1 cellular context compared by ENCODE assay signal in the genomic region with DNA sequence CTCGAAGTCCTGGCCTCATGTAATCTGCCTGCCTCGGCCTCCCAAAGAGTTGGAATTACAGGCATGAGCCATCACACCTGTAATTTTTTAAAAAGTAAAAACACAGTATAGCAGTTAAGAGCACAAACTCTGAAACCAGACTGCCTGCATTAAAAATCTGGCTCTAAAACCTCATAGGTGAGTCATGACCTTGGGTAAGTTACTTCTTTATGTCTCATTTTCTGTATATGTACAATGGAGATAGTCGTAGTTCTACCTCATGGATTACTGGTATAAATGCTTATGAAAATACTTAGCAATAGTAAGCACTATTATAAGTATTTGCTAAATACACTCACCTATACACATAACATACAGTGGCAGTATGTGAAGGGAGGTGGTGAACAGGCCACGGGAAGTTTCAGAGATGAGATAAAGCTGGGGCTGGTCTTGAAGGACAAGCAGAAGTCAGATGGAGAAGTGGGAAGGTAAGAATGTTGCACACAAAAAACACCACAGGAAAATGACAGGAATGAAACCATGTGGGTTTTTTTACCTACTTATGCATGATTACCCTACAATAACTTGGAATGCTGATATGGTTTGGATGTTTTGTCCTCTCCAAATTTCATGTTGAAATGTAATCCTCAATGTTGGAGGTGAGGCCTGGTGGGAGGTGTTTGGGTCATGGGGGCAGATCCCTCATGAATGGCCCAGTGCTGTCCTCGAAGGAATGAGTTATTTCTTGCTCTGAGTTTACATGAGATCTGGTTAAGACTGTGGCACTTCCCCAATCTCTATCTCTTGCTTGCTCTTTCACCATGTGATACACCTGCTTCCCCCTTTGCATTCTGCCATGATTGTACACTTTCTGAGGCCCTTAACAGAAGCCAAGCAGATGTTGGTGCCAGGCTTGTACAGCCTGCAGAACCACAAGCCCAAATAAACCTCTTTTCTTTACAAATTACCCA.
TF ChIP-seq lines count a peak whose summit lies in the region.

No MANE protein-coding gene starts in this region.

TF ChIP-seq in K562, 482 proteins besides CTCF, POLR2A, EP300 and RAD21 (continued from another document and continues in another):
- TF ChIP-seq, protein P1, sequence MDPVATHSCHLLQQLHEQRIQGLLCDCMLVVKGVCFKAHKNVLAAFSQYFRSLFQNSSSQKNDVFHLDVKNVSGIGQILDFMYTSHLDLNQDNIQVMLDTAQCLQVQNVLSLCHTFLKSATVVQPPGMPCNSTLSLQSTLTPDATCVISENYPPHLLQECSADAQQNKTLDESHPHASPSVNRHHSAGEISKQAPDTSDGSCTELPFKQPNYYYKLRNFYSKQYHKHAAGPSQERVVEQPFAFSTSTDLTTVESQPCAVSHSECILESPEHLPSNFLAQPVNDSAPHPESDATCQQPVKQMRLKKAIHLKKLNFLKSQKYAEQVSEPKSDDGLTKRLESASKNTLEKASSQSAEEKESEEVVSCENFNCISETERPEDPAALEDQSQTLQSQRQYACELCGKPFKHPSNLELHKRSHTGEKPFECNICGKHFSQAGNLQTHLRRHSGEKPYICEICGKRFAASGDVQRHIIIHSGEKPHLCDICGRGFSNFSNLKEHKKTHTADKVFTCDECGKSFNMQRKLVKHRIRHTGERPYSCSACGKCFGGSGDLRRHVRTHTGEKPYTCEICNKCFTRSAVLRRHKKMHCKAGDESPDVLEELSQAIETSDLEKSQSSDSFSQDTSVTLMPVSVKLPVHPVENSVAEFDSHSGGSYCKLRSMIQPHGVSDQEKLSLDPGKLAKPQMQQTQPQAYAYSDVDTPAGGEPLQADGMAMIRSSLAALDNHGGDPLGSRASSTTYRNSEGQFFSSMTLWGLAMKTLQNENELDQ (CRISPR knock-in tag; IDR thresholded peaks at IDR 0.05; ENCODE audit: borderline replicate concordance) = no peak
- TF ChIP-seq EP400 (IDR thresholded peaks at IDR 0.05) (peak; percentile 15; the same call in 1 of the 2 replicates), YBX1 (IDR thresholded peaks at IDR 0.05) (no peak), DMBX1 (CRISPR knock-in tag; IDR thresholded peaks at IDR 0.05; ENCODE audit: borderline replicate concordance) (no peak), SETDB1 (IDR thresholded peaks at IDR 0.05; ENCODE audit: low read length) (no peak), CEBPB (tag; IDR thresholded peaks at IDR 0.05) (no peak), MTF1 (CRISPR knock-in tag; IDR thresholded peaks at IDR 0.05; ENCODE audit: borderline replicate concordance) (no peak), NFE2 (IDR thresholded peaks at IDR 0.05; ENCODE audit: low read depth) (peak; percentile 35; the same call in 1 of the 2 replicates), ZC3H4 (CRISPR knock-in tag; IDR thresholded peaks at IDR 0.05; ENCODE audit: borderline replicate concordance) (no peak), EHMT2 (IDR thresholded peaks at IDR 0.05) (0 out of 2 replicates have a peak, but pooled peaks have one; percentile 38), TCFL5 (CRISPR knock-in tag; conservative IDR thresholded peaks at IDR 0.05) (no peak), MAFF (IDR thresholded peaks at IDR 0.05; ENCODE audit: low read length) (no peak), COPS2 (conservative IDR thresholded peaks at IDR 0.05) (no peak), SMARCE1 (IDR thresholded peaks at IDR 0.05) (peak; percentile 31; the same call in 1 of the 2 replicates), ZNF445 (CRISPR knock-in tag; IDR thresholded peaks at IDR 0.05; ENCODE audit: low read depth) (no peak), FOSL1 (tag; conservative IDR thresholded peaks at IDR 0.05) (peak; percentile 57), CTBP1 (IDR thresholded peaks at IDR 0.05; ENCODE audit: borderline replicate concordance) (peak; percentile 59; the same call in 1 of the 2 replicates), ZNF561 (CRISPR knock-in tag; conservative IDR thresholded peaks at IDR 0.05) (no peak), CEBPG (CRISPR knock-in tag; IDR thresholded peaks at IDR 0.05) (peak; percentile 81), CEBPG (tag; conservative IDR thresholded peaks at IDR 0.05 in 1 of 2, IDR thresholded peaks at IDR 0.05 in 1 of 2) (no peak; a peak in 1 of 4 replicates), POLR2AphosphoS2 (IDR thresholded peaks at IDR 0.05; ENCODE audit: low read length) (no peak), LARP7 (IDR thresholded peaks at IDR 0.05) (no peak), MCM3 (IDR thresholded peaks at IDR 0.05) (no peak), EWSR1 (IDR thresholded peaks at IDR 0.05; ENCODE audit: borderline replicate concordance, low read depth, partially characterized antibody) (no peak), ADNP (tag; IDR thresholded peaks at IDR 0.05) (no peak), TRIM24 (IDR thresholded peaks at IDR 0.05) (no peak), RCOR1 (IDR thresholded peaks at IDR 0.05; ENCODE audit: borderline replicate concordance in 1 of 2, low read depth in 2 of 2, low read length in 2 of 2) (0 out of 4 replicates have a peak, but pooled peaks of 1 of the 2 experiments have one; percentile 9), U2AF2 (optimal IDR thresholded peaks at IDR 0.05; ENCODE audit: low read depth, low read length) (no peak), L3MBTL2 (IDR thresholded peaks at IDR 0.05) (peak; percentile 87), SAP30 (IDR thresholded peaks at IDR 0.05; ENCODE audit: borderline replicate concordance, insufficient read depth, low read depth, low read length, poor library complexity, severe bottlenecking) (no peak), DDX20 (tag; IDR thresholded peaks at IDR 0.05; ENCODE audit: low read depth) (no peak), BRF1 (IDR thresholded peaks at IDR 0.05; ENCODE audit: borderline replicate concordance, extremely low read depth, insufficient read length) (no peak), TAL1 (IDR thresholded peaks at IDR 0.05) (no peak), ZNF253 (CRISPR knock-in tag; conservative IDR thresholded peaks at IDR 0.05) (no peak)
- TF ChIP-seq, protein P2, sequence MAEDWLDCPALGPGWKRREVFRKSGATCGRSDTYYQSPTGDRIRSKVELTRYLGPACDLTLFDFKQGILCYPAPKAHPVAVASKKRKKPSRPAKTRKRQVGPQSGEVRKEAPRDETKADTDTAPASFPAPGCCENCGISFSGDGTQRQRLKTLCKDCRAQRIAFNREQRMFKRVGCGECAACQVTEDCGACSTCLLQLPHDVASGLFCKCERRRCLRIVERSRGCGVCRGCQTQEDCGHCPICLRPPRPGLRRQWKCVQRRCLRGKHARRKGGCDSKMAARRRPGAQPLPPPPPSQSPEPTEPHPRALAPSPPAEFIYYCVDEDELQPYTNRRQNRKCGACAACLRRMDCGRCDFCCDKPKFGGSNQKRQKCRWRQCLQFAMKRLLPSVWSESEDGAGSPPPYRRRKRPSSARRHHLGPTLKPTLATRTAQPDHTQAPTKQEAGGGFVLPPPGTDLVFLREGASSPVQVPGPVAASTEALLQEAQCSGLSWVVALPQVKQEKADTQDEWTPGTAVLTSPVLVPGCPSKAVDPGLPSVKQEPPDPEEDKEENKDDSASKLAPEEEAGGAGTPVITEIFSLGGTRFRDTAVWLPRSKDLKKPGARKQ (CRISPR knock-in tag; IDR thresholded peaks at IDR 0.05) = no peak
- TF ChIP-seq, protein P3, sequence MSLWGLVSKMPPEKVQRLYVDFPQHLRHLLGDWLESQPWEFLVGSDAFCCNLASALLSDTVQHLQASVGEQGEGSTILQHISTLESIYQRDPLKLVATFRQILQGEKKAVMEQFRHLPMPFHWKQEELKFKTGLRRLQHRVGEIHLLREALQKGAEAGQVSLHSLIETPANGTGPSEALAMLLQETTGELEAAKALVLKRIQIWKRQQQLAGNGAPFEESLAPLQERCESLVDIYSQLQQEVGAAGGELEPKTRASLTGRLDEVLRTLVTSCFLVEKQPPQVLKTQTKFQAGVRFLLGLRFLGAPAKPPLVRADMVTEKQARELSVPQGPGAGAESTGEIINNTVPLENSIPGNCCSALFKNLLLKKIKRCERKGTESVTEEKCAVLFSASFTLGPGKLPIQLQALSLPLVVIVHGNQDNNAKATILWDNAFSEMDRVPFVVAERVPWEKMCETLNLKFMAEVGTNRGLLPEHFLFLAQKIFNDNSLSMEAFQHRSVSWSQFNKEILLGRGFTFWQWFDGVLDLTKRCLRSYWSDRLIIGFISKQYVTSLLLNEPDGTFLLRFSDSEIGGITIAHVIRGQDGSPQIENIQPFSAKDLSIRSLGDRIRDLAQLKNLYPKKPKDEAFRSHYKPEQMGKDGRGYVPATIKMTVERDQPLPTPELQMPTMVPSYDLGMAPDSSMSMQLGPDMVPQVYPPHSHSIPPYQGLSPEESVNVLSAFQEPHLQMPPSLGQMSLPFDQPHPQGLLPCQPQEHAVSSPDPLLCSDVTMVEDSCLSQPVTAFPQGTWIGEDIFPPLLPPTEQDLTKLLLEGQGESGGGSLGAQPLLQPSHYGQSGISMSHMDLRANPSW (CRISPR knock-in tag; IDR thresholded peaks at IDR 0.05) = no peak
- TF ChIP-seq, protein P4, sequence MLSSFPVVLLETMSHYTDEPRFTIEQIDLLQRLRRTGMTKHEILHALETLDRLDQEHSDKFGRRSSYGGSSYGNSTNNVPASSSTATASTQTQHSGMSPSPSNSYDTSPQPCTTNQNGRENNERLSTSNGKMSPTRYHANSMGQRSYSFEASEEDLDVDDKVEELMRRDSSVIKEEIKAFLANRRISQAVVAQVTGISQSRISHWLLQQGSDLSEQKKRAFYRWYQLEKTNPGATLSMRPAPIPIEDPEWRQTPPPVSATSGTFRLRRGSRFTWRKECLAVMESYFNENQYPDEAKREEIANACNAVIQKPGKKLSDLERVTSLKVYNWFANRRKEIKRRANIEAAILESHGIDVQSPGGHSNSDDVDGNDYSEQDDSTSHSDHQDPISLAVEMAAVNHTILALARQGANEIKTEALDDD (IDR thresholded peaks at IDR 0.05) = peak; percentile 56
- TF ChIP-seq, protein P5, sequence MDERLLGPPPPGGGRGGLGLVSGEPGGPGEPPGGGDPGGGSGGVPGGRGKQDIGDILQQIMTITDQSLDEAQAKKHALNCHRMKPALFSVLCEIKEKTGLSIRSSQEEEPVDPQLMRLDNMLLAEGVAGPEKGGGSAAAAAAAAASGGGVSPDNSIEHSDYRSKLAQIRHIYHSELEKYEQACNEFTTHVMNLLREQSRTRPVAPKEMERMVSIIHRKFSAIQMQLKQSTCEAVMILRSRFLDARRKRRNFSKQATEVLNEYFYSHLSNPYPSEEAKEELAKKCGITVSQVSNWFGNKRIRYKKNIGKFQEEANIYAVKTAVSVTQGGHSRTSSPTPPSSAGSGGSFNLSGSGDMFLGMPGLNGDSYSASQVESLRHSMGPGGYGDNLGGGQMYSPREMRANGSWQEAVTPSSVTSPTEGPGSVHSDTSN (CRISPR knock-in tag; IDR thresholded peaks at IDR 0.05; ENCODE audit: low read depth) = no peak
- TF ChIP-seq, protein P5 (tag; conservative IDR thresholded peaks at IDR 0.05; ENCODE audit: low read depth) = peak; percentile 40
- TF ChIP-seq, protein P6, sequence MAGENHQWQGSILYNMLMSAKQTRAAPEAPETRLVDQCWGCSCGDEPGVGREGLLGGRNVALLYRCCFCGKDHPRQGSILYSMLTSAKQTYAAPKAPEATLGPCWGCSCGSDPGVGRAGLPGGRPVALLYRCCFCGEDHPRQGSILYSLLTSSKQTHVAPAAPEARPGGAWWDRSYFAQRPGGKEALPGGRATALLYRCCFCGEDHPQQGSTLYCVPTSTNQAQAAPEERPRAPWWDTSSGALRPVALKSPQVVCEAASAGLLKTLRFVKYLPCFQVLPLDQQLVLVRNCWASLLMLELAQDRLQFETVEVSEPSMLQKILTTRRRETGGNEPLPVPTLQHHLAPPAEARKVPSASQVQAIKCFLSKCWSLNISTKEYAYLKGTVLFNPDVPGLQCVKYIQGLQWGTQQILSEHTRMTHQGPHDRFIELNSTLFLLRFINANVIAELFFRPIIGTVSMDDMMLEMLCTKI (IDR thresholded peaks at IDR 0.05; ENCODE audit: partially characterized antibody) = no peak
- TF ChIP-seq, protein P7, sequence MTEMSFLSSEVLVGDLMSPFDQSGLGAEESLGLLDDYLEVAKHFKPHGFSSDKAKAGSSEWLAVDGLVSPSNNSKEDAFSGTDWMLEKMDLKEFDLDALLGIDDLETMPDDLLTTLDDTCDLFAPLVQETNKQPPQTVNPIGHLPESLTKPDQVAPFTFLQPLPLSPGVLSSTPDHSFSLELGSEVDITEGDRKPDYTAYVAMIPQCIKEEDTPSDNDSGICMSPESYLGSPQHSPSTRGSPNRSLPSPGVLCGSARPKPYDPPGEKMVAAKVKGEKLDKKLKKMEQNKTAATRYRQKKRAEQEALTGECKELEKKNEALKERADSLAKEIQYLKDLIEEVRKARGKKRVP (CRISPR knock-in tag; IDR thresholded peaks at IDR 0.05) = 0 out of 2 replicates have a peak, but pooled peaks have one; percentile 35
- TF ChIP-seq, protein P8, sequence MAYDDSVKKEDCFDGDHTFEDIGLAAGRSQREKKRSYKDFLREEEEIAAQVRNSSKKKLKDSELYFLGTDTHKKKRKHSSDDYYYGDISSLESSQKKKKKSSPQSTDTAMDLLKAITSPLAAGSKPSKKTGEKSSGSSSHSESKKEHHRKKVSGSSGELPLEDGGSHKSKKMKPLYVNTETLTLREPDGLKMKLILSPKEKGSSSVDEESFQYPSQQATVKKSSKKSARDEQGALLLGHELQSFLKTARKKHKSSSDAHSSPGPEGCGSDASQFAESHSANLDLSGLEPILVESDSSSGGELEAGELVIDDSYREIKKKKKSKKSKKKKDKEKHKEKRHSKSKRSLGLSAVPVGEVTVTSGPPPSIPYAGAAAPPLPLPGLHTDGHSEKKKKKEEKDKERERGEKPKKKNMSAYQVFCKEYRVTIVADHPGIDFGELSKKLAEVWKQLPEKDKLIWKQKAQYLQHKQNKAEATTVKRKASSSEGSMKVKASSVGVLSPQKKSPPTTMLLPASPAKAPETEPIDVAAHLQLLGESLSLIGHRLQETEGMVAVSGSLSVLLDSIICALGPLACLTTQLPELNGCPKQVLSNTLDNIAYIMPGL (CRISPR knock-in tag; IDR thresholded peaks at IDR 0.05) = no peak
- TF ChIP-seq, protein P9, sequence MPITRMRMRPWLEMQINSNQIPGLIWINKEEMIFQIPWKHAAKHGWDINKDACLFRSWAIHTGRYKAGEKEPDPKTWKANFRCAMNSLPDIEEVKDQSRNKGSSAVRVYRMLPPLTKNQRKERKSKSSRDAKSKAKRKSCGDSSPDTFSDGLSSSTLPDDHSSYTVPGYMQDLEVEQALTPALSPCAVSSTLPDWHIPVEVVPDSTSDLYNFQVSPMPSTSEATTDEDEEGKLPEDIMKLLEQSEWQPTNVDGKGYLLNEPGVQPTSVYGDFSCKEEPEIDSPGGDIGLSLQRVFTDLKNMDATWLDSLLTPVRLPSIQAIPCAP (CRISPR knock-in tag; IDR thresholded peaks at IDR 0.05; ENCODE audit: borderline replicate concordance) = no peak
